Comparison of ENCODE assay signal across 33 cellular contexts in genomic region chr10:96540240-96540639, GRCh38. TPM values are rescaled to one million over a fixed set of nuclear protein-coding genes. Genes with fewer than 3 reads are reported as not detected.
"Had no signal": no experiment of that assay in that cellular context is flagged by ENCODE, and none has a peak within 500 bp of the region (broad histone marks: within the 10 kb centered on the region; RNA-seq: fewer than 3 reads in every experiment).

No MANE protein-coding gene starts in this region.

- H3K4me1 ChIP-seq: ascending aorta, breast epithelium, colonic mucosa, esophagus squamous epithelium had no signal

- H3K4me3 ChIP-seq: ascending aorta, breast epithelium, cardiac muscle cell, colonic mucosa, esophagus squamous epithelium had no signal

- FAIRE-seq: endometrium, endothelial cell of umbilical vein, frontal cortex had no signal

- H3K4me3 Mint-ChIP-seq: activated CD4-positive, alpha-beta memory T cell treated with anti-CD3 and anti-CD28 coated beads, Interleukin-2, amount 10 ng/mL, durations not matched to agents 7 days and 5 days; activated CD4-positive, alpha-beta T cell treated with anti-CD3 and anti-CD28 coated beads for 36 hours; activated CD4-positive, alpha-beta T cell treated with anti-CD3 and anti-CD28 coated beads, Interleukin-2, amount 10 ng/mL, durations not matched to agents 7 days and 5 days; activated naive CD4-positive, alpha-beta T cell treated with anti-CD3 and anti-CD28 coated beads, Interleukin-2, amount 10 ng/mL, durations not matched to agents 7 days and 5 days; activated naive CD8-positive, alpha-beta T cell treated with anti-CD3 and anti-CD28 coated beads, Interleukin-2, amount 10 ng/mL, durations not matched to agents 7 days and 5 days; activated T-cell treated with anti-CD3 and anti-CD28 coated beads, Interleukin-2, amount 50 U/mL, for 24 hours; activated T-cell treated with anti-CD3 and anti-CD28 coated beads, Interleukin-2, amount 50 U/mL, for 72 hours; brain; T-helper 17 cell; T-helper 2 cell treated with Interferon-gamma antibody and Interleukin-4, amounts not matched to agents 5 μg/mL and 100 μg/mL, for 36 hours had no signal

- ATAC-seq: activated CD4-positive, alpha-beta T cell treated with anti-CD3 and anti-CD28 coated beads for 36 hours; activated naive CD4-positive, alpha-beta T cell treated with anti-CD3 and anti-CD28 coated beads, Interleukin-2, amount 50 U/mL, for 72 hours; activated T-cell treated with anti-CD3 and anti-CD28 coated beads, Interleukin-2, amount 50 U/mL, for 72 hours; T-helper 17 cell had no signal

- DNase-seq: activated CD4-positive, alpha-beta memory T cell treated with anti-CD3 and anti-CD28 coated beads, Interleukin-2, amount 10 ng/mL, durations not matched to agents 7 days and 5 days; activated CD4-positive, alpha-beta T cell treated with anti-CD3 and anti-CD28 coated beads for 36 hours; activated CD4-positive, alpha-beta T cell treated with anti-CD3 and anti-CD28 coated beads, Interleukin-2, amount 10 ng/mL, durations not matched to agents 7 days and 5 days; activated CD4-positive, alpha-beta T cell treated with anti-CD3 and anti-CD28 coated beads, Interleukin-2, amount 50 U/mL, for 4 hours; activated CD4-positive, CD25-positive, alpha-beta regulatory T cell; activated CD4-positive, CD25-positive, alpha-beta regulatory T cell treated with anti-CD3 and anti-CD28 coated beads, Interleukin-2, amount 50 U/mL, for 72 hours; activated CD8-positive, alpha-beta memory T cell treated with anti-CD3 and anti-CD28 coated beads, Interleukin-2, amount 50 U/mL, for 48 hours; activated gamma-delta T cell; activated naive CD4-positive, alpha-beta T cell; activated naive CD4-positive, alpha-beta T cell treated with anti-CD3 and anti-CD28 coated beads, Interleukin-2, amount 10 ng/mL, durations not matched to agents 7 days and 5 days; activated naive CD8-positive, alpha-beta T cell treated with anti-CD3 and anti-CD28 coated beads, Interleukin-2, amount 10 ng/mL, durations not matched to agents 7 days and 5 days; activated T-cell treated with anti-CD3 and anti-CD28 coated beads for 4 hours; activated T-cell treated with anti-CD3 and anti-CD28 coated beads, Interleukin-2, amount 50 U/mL, for 24 hours; activated T-cell treated with anti-CD3 and anti-CD28 coated beads, Interleukin-2, amount 50 U/mL, for 72 hours; central memory CD4-positive, alpha-beta T cell; cerebellar nuclear complex; colonic mucosa; effector CD8-positive, alpha-beta T cell; esophagus squamous epithelium; head of caudate nucleus; T-helper 1 cell; T-helper 17 cell; T1000 had no signal

- H3K27ac ChIP-seq: ascending aorta, breast epithelium, cardiac muscle cell, colonic mucosa, epithelial cell of prostate, esophagus squamous epithelium had no signal

- H3K36me3 ChIP-seq: colonic mucosa had no signal

- H3K27ac Mint-ChIP-seq: activated CD4-positive, alpha-beta memory T cell treated with anti-CD3 and anti-CD28 coated beads, Interleukin-2, amount 10 ng/mL, durations not matched to agents 7 days and 5 days; activated CD4-positive, alpha-beta T cell treated with anti-CD3 and anti-CD28 coated beads for 36 hours; activated CD4-positive, alpha-beta T cell treated with anti-CD3 and anti-CD28 coated beads, Interleukin-2, amount 10 ng/mL, durations not matched to agents 7 days and 5 days; activated naive CD4-positive, alpha-beta T cell treated with anti-CD3 and anti-CD28 coated beads, Interleukin-2, amount 10 ng/mL, durations not matched to agents 7 days and 5 days; activated naive CD4-positive, alpha-beta T cell treated with anti-CD3 and anti-CD28 coated beads, Interleukin-2, amount 50 U/mL, for 72 hours; activated naive CD8-positive, alpha-beta T cell treated with anti-CD3 and anti-CD28 coated beads, Interleukin-2, amount 10 ng/mL, durations not matched to agents 7 days and 5 days; activated T-cell treated with anti-CD3 and anti-CD28 coated beads, Interleukin-2, amount 50 U/mL, for 24 hours; brain; T-helper 17 cell; T-helper 2 cell treated with Interferon-gamma antibody and Interleukin-4, amounts not matched to agents 5 μg/mL and 100 μg/mL, for 36 hours had no signal

- H3K9me3 Mint-ChIP-seq: activated CD4-positive, alpha-beta memory T cell treated with anti-CD3 and anti-CD28 coated beads, Interleukin-2, amount 10 ng/mL, durations not matched to agents 7 days and 5 days; activated CD4-positive, alpha-beta T cell treated with anti-CD3 and anti-CD28 coated beads, Interleukin-2, amount 10 ng/mL, durations not matched to agents 7 days and 5 days; activated naive CD4-positive, alpha-beta T cell treated with anti-CD3 and anti-CD28 coated beads, Interleukin-2, amount 10 ng/mL, durations not matched to agents 7 days and 5 days; activated naive CD4-positive, alpha-beta T cell treated with anti-CD3 and anti-CD28 coated beads, Interleukin-2, amount 50 U/mL, for 72 hours; activated naive CD8-positive, alpha-beta T cell treated with anti-CD3 and anti-CD28 coated beads, Interleukin-2, amount 10 ng/mL, durations not matched to agents 7 days and 5 days; activated T-cell treated with anti-CD3 and anti-CD28 coated beads, Interleukin-2, amount 50 U/mL, for 24 hours; activated T-cell treated with anti-CD3 and anti-CD28 coated beads, Interleukin-2, amount 50 U/mL, for 72 hours; T-helper 2 cell treated with Interferon-gamma antibody and Interleukin-4, amounts not matched to agents 5 μg/mL and 100 μg/mL, for 36 hours had no signal

- H3K4me1 Mint-ChIP-seq: activated CD4-positive, alpha-beta T cell treated with anti-CD3 and anti-CD28 coated beads for 36 hours; activated naive CD4-positive, alpha-beta T cell treated with anti-CD3 and anti-CD28 coated beads, Interleukin-2, amount 10 ng/mL, durations not matched to agents 7 days and 5 days had no signal

- H3K27me3 Mint-ChIP-seq: activated CD4-positive, alpha-beta memory T cell treated with anti-CD3 and anti-CD28 coated beads, Interleukin-2, amount 10 ng/mL, durations not matched to agents 7 days and 5 days; activated CD4-positive, alpha-beta T cell treated with anti-CD3 and anti-CD28 coated beads for 36 hours; activated CD4-positive, alpha-beta T cell treated with anti-CD3 and anti-CD28 coated beads, Interleukin-2, amount 10 ng/mL, durations not matched to agents 7 days and 5 days; activated naive CD4-positive, alpha-beta T cell treated with anti-CD3 and anti-CD28 coated beads, Interleukin-2, amount 10 ng/mL, durations not matched to agents 7 days and 5 days; activated naive CD8-positive, alpha-beta T cell treated with anti-CD3 and anti-CD28 coated beads, Interleukin-2, amount 10 ng/mL, durations not matched to agents 7 days and 5 days; activated T-cell treated with anti-CD3 and anti-CD28 coated beads, Interleukin-2, amount 50 U/mL, for 24 hours; brain; T-helper 17 cell had no signal

- H3K9me3 ChIP-seq: ascending aorta, breast epithelium, colonic mucosa, esophagus squamous epithelium had no signal

RNA-seq across cellular contexts. Expression of gene TLL2, which starts 26.5 kb away (rescaled TPM):
- total RNA-seq: activated CD4-positive, alpha-beta memory T cell treated with anti-CD3 and anti-CD28 coated beads, Interleukin-2, amount 10 ng/mL, durations not matched to agents 7 days and 5 days; activated naive CD8-positive, alpha-beta T cell treated with anti-CD3 and anti-CD28 coated beads, Interleukin-2, amount 10 ng/mL, durations not matched to agents 7 days and 5 days; ascending aorta; T-helper 17 cell had no signal
